In the genomic region with DNA sequence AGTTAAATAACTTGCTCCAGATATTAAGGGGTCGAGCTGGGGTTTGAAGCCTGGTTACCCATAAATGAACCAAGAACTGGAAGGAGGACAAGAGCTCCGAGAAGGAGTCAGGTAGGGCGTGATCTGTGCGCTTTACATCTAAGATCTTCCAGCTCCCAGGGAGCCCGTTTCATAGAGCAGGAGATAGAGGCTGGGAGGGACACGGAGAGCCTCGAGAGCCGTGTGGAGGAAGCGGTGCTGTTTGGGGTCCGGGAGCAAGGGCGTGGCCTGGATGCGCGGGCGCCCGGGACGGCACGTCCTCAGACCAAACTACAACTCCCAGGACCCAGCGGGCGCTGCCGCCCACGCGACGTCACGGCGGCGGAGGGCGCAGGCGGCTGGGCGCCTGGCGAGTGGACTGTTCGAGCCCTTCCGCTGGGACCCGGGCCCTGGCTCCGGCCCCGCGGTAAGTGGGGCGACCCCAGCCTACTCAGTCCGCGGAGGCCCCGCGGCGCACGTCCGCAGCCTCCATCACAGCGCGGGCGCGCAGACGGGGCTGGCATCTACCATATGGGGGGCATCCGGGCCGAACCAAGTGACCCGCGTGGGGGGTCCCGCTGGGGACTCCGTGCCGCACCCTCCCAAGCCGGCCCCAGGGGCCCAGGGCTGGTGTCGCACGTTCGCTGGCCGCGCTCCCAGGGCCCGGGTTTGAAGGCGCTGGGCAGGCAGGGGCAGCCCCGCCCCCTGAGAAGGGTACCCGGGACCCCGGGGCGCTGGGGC, we compare ENCODE assay signal across 1 cellular context.
TF ChIP-seq lines count a peak whose summit lies in the region.

A gene (plus strand): TSS at position 352 of the 759 bp plus-strand sequence. CDS start 838 bp downstream, outside the sequence.

TF ChIP-seq in K562, 482 proteins besides CTCF, POLR2A, EP300 and RAD21 (continued from another document and continues in another):
- TF ChIP-seq, protein P1, sequence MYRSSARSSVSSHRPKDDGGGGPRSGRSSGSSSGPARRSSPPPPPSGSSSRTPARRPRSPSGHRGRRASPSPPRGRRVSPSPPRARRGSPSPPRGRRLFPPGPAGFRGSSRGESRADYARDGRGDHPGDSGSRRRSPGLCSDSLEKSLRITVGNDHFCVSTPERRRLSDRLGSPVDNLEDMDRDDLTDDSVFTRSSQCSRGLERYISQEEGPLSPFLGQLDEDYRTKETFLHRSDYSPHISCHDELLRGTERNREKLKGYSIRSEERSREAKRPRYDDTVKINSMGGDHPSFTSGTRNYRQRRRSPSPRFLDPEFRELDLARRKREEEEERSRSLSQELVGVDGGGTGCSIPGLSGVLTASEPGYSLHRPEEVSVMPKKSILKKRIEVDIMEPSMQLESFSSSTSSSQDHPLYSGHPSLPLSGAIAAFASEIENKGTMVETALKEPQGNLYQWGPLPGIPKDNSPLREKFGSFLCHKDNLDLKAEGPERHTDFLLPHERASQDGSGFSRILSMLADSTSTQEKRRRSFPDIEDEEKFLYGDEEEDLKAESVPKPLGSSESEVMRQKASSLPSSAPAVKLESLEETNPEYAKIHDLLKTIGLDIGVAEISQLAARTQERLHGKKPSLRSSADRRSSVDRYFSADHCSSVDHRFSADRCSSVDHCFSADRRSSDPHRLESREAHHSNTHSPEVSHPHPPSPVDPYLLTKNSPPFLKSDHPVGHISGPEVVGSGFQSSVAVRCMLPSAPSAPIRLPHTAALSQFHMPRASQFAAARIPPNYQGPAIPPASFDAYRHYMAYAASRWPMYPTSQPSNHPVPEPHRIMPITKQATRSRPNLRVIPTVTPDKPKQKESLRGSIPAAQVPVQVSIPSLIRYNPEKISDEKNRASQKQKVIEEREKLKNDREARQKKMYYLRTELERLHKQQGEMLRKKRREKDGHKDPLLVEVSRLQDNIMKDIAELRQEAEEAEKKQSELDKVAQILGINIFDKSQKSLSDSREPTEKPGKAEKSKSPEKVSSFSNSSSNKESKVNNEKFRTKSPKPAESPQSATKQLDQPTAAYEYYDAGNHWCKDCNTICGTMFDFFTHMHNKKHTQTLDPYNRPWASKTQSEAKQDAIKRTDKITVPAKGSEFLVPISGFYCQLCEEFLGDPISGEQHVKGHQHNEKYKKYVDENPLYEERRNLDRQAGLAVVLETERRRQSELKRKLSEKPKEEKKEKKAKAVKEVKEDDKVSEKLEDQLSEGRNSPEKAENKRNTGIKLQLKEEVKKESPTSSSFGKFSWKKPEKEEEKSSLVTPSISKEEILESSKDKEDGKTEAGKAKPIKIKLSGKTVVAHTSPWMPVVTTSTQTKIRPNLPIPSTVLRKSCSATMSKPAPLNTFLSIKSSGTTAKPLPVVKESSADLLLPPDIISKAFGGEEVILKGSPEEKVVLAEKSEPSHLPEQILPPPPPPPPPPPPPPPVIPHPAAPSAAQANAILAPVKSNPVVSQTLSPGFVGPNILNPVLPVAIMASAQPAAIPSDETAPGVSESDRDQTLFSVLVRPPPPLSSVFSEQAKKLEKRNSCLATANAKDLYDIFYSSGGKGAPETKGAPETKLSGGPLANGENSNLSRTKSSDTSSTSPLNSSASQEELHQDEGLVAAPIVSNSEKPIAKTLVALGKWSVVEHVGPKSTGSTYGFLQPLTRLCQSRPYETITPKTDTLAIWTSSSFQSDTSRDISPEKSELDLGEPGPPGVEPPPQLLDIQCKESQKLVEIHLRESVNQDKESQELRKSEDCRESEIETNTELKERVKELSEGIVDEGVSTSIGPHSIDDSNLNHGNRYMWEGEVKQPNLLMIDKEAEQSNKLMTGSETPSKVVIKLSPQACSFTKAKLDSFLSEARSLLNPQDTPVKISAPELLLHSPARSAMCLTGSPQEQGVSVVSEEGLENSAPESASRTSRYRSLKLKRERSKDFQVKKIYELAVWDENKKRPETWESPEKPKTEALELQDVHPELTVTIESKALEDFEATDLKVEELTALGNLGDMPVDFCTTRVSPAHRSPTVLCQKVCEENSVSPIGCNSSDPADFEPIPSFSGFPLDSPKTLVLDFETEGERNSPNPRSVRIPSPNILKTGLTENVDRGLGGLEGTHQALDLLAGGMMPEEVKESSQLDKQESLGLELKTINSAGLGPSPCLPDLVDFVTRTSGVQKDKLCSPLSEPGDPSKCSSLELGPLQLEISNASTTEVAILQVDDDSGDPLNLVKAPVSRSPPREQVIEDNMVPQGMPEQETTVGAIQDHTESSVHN (IDR thresholded peaks at IDR 0.05; ENCODE audit: borderline replicate concordance in 1 of 2, low read depth in 1 of 2), result no peak
- TF ChIP-seq, protein P2, sequence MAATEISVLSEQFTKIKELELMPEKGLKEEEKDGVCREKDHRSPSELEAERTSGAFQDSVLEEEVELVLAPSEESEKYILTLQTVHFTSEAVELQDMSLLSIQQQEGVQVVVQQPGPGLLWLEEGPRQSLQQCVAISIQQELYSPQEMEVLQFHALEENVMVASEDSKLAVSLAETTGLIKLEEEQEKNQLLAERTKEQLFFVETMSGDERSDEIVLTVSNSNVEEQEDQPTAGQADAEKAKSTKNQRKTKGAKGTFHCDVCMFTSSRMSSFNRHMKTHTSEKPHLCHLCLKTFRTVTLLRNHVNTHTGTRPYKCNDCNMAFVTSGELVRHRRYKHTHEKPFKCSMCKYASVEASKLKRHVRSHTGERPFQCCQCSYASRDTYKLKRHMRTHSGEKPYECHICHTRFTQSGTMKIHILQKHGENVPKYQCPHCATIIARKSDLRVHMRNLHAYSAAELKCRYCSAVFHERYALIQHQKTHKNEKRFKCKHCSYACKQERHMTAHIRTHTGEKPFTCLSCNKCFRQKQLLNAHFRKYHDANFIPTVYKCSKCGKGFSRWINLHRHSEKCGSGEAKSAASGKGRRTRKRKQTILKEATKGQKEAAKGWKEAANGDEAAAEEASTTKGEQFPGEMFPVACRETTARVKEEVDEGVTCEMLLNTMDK (IDR thresholded peaks at IDR 0.05; ENCODE audit: borderline replicate concordance, insufficient read depth, low read depth, low read length, poor library complexity, severe bottlenecking), result no peak
- TF ChIP-seq ZNF217 (CRISPR knock-in tag; IDR thresholded peaks at IDR 0.05), result no peak
- no peak for TF ChIP-seq CBFB (CRISPR knock-in tag; IDR thresholded peaks at IDR 0.05)
- no peak for TF ChIP-seq EHMT2 (IDR thresholded peaks at IDR 0.05)
- TF ChIP-seq, protein P3, sequence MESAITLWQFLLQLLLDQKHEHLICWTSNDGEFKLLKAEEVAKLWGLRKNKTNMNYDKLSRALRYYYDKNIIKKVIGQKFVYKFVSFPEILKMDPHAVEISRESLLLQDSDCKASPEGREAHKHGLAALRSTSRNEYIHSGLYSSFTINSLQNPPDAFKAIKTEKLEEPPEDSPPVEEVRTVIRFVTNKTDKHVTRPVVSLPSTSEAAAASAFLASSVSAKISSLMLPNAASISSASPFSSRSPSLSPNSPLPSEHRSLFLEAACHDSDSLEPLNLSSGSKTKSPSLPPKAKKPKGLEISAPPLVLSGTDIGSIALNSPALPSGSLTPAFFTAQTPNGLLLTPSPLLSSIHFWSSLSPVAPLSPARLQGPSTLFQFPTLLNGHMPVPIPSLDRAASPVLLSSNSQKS (CRISPR knock-in tag; IDR thresholded peaks at IDR 0.05), result no peak
- TF ChIP-seq, protein P4, sequence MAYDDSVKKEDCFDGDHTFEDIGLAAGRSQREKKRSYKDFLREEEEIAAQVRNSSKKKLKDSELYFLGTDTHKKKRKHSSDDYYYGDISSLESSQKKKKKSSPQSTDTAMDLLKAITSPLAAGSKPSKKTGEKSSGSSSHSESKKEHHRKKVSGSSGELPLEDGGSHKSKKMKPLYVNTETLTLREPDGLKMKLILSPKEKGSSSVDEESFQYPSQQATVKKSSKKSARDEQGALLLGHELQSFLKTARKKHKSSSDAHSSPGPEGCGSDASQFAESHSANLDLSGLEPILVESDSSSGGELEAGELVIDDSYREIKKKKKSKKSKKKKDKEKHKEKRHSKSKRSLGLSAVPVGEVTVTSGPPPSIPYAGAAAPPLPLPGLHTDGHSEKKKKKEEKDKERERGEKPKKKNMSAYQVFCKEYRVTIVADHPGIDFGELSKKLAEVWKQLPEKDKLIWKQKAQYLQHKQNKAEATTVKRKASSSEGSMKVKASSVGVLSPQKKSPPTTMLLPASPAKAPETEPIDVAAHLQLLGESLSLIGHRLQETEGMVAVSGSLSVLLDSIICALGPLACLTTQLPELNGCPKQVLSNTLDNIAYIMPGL (CRISPR knock-in tag; IDR thresholded peaks at IDR 0.05), result no peak
- TF ChIP-seq ZNF311 (CRISPR knock-in tag; IDR thresholded peaks at IDR 0.05), result no peak
- TF ChIP-seq TEAD1 (CRISPR knock-in tag; IDR thresholded peaks at IDR 0.05), result no peak
- TF ChIP-seq, protein P5, sequence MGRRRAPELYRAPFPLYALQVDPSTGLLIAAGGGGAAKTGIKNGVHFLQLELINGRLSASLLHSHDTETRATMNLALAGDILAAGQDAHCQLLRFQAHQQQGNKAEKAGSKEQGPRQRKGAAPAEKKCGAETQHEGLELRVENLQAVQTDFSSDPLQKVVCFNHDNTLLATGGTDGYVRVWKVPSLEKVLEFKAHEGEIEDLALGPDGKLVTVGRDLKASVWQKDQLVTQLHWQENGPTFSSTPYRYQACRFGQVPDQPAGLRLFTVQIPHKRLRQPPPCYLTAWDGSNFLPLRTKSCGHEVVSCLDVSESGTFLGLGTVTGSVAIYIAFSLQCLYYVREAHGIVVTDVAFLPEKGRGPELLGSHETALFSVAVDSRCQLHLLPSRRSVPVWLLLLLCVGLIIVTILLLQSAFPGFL (CRISPR knock-in tag; IDR thresholded peaks at IDR 0.05), result no peak
- TF ChIP-seq, protein P6, sequence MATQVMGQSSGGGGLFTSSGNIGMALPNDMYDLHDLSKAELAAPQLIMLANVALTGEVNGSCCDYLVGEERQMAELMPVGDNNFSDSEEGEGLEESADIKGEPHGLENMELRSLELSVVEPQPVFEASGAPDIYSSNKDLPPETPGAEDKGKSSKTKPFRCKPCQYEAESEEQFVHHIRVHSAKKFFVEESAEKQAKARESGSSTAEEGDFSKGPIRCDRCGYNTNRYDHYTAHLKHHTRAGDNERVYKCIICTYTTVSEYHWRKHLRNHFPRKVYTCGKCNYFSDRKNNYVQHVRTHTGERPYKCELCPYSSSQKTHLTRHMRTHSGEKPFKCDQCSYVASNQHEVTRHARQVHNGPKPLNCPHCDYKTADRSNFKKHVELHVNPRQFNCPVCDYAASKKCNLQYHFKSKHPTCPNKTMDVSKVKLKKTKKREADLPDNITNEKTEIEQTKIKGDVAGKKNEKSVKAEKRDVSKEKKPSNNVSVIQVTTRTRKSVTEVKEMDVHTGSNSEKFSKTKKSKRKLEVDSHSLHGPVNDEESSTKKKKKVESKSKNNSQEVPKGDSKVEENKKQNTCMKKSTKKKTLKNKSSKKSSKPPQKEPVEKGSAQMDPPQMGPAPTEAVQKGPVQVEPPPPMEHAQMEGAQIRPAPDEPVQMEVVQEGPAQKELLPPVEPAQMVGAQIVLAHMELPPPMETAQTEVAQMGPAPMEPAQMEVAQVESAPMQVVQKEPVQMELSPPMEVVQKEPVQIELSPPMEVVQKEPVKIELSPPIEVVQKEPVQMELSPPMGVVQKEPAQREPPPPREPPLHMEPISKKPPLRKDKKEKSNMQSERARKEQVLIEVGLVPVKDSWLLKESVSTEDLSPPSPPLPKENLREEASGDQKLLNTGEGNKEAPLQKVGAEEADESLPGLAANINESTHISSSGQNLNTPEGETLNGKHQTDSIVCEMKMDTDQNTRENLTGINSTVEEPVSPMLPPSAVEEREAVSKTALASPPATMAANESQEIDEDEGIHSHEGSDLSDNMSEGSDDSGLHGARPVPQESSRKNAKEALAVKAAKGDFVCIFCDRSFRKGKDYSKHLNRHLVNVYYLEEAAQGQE (CRISPR knock-in tag; IDR thresholded peaks at IDR 0.05; ENCODE audit: low read depth), result 0 out of 2 replicates have a peak, but pooled peaks have one; percentile 30
- TF ChIP-seq CSDE1 (IDR thresholded peaks at IDR 0.05), result no peak
- TF ChIP-seq, protein P7, sequence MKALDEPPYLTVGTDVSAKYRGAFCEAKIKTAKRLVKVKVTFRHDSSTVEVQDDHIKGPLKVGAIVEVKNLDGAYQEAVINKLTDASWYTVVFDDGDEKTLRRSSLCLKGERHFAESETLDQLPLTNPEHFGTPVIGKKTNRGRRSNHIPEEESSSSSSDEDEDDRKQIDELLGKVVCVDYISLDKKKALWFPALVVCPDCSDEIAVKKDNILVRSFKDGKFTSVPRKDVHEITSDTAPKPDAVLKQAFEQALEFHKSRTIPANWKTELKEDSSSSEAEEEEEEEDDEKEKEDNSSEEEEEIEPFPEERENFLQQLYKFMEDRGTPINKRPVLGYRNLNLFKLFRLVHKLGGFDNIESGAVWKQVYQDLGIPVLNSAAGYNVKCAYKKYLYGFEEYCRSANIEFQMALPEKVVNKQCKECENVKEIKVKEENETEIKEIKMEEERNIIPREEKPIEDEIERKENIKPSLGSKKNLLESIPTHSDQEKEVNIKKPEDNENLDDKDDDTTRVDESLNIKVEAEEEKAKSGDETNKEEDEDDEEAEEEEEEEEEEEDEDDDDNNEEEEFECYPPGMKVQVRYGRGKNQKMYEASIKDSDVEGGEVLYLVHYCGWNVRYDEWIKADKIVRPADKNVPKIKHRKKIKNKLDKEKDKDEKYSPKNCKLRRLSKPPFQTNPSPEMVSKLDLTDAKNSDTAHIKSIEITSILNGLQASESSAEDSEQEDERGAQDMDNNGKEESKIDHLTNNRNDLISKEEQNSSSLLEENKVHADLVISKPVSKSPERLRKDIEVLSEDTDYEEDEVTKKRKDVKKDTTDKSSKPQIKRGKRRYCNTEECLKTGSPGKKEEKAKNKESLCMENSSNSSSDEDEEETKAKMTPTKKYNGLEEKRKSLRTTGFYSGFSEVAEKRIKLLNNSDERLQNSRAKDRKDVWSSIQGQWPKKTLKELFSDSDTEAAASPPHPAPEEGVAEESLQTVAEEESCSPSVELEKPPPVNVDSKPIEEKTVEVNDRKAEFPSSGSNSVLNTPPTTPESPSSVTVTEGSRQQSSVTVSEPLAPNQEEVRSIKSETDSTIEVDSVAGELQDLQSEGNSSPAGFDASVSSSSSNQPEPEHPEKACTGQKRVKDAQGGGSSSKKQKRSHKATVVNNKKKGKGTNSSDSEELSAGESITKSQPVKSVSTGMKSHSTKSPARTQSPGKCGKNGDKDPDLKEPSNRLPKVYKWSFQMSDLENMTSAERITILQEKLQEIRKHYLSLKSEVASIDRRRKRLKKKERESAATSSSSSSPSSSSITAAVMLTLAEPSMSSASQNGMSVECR (CRISPR knock-in tag; IDR thresholded peaks at IDR 0.05), result peak; percentile 78; the same call in 1 of the 2 replicates
- no peak for TF ChIP-seq POLR2AphosphoS5 (IDR thresholded peaks at IDR 0.05; ENCODE audit: control insufficient read depth, insufficient read depth, low read depth, low read length)
- no peak for TF ChIP-seq TOE1 (IDR thresholded peaks at IDR 0.05; ENCODE audit: borderline replicate concordance)
- no peak for TF ChIP-seq TOE1 (CRISPR knock-in tag; IDR thresholded peaks at IDR 0.05; ENCODE audit: borderline replicate concordance, low read depth)
